ENCODE assay signal across 18 cellular contexts in the genomic region with DNA sequence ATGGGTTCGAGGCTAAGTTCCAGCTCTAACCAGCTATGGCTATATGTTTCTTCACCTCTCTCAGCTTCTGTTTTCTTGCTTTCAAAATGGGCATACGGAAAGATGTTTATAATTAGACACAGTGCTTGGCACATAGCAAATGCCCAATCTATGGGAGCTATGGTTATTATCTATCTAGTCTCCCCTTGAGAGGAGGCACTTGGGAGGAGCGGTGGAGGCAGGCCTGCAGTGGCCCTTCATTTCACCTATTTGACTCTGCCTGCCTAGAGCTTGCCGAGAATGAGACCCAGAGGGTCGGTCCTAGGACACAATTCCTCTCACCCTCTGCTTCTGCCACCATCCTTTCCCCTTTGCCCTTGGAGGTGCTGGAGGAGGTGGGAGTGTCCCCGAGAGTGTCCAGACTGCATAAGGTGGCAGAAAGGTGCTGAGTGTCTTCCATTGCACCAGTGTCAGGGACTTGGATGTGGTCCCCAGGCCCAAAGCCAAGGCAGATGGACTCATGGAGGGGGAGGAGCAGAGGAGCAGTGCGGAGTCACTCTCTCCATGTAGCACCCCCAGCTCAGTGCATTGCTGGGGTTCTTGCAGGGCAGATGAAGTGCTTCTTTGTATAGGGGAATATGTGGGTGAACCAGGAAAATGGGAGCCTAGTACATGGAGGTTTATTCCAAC. TPM values are rescaled to one million over a fixed set of nuclear protein-coding genes. Genes with fewer than 3 reads are reported as not detected.
DNase-seq lines count a peak whose midpoint lies in the region; ATAC-seq, FAIRE-seq and TF ChIP-seq lines count a peak whose summit lies in the region.
"Had no signal": no experiment of that assay in that cellular context is flagged by ENCODE, and none has a peak within 500 bp of the region (broad histone marks: within the 10 kb centered on the region; RNA-seq: fewer than 3 reads in every experiment).

No MANE protein-coding gene starts in this region.

- H3K27me3 ChIP-seq in H1 (replicated peaks in 1 of 4; ENCODE audit: control insufficient read depth in 3 of 4, extremely low read depth in 1 of 4, insufficient read depth in 3 of 4, low read length in 3 of 4) (no peaks in the 10 kb centered on the region; a peak in 1 of 7 replicates), small intestine (ENCODE audit: control insufficient read depth in 2 of 2, insufficient read depth in 2 of 2, low read length in 2 of 2) (peaks cover 0 to 4% of the 10 kb centered on the region in 2 donors)
- H3K27me3 ChIP-seq: BE2C had no signal

- H3K23ac ChIP-seq in H1 (ENCODE audit: insufficient read length): no peak overlapping the region

- H4K5ac ChIP-seq in H1 (ENCODE audit: insufficient read length, low read depth, low read length): no peak overlapping the region

- TF ChIP-seq CTCF in H1 (IDR thresholded peaks at IDR 0.05; ENCODE audit: control extremely low read depth in 1 of 3, insufficient read depth in 1 of 3, low read depth in 1 of 3, low read length in 3 of 3) (no peak), lower leg skin (IDR thresholded peaks at IDR 0.05) (no peak)

- 82% methylated on average over 7 of the region's 7 CpGs; no CpG with 5 or more reads in 1 of the 2 experiments for WGBS in H1 (ENCODE audit: extremely low coverage in 1 of 2, insufficient coverage in 1 of 2, insufficient read length in 1 of 2, insufficient replicate concordance in 2 of 2, low coverage in 1 of 2, low lambda C conversion rate in 2 of 2, missing lambda C conversion rate in 1 of 2), 2 experiments
- 83 to 90% (median 89%) methylated on average over 7 of the region's 7 CpGs for WGBS in small intestine, 3 donors
- 84 to 89% methylated on average over 7 of the region's 7 CpGs for WGBS in lower leg skin, 2 donors

- H4K8ac ChIP-seq in H1 (ENCODE audit: extremely low read depth, insufficient read depth, low read length): no peak overlapping the region

- H3K9me3 ChIP-seq in H1 (ENCODE audit: insufficient read depth in 2 of 2, low read depth in 1 of 2, low read length in 1 of 2) (no peaks in the 10 kb centered on the region), small intestine (ENCODE audit: control insufficient read depth, low read depth) (no peaks in the 10 kb centered on the region)
- H3K9me3 ChIP-seq: BE2C had no signal

- POLR2A ChIA-PET in H1 (lab: Charles Lee; ENCODE audit: partially characterized antibody): no interaction called here

- H3K4me3 Mint-ChIP-seq in immature natural killer cell: peak overlapping the region in 3 of 5 donors; percentile 75 to 90 (median 76)

- H4K91ac ChIP-seq in H1 (replicated peaks; ENCODE audit: insufficient read length, low read length): no peak overlapping the region

- H3K27ac ChIP-seq in H1 (ENCODE audit: low read depth, low read length) (no peak overlapping the region), small intestine (ENCODE audit: low read depth in 1 of 2, low read length in 1 of 2) (no peak overlapping the region)

- ATAC-seq in Right ventricle myocardium inferior (peak; percentile 61), GM18858 (IDR thresholded peaks at IDR 0.05; ENCODE audit: unreplicated experiment) (no peak)

- no peak overlapping the region for H2BK20ac ChIP-seq in H1 (ENCODE audit: low read length)

- H3K27me3 Mint-ChIP-seq in immature natural killer cell (ENCODE audit: low read depth in 3 of 3): peaks cover 4 to 19% (median 9%) of the 10 kb centered on the region in 3 donors

- no peaks in the 10 kb centered on the region for H3K79me2 ChIP-seq in H1 (ENCODE audit: control insufficient read depth in 1 of 2, insufficient read depth in 2 of 2, low read length in 2 of 2)

- FAIRE-seq in H1 (lab: Jason Lieb, UNC) (no peak), small intestine (lab: Jason Lieb, UNC) (no peak)

- H2BK12ac ChIP-seq in H1 (ENCODE audit: low read depth, low read length): 0 out of 2 replicates have a peak overlapping the region, but pooled peaks have one; percentile 68

- TF ChIP-seq POLR2A in H1 (IDR thresholded peaks at IDR 0.05; ENCODE audit: control extremely low read depth in 1 of 2, low read depth in 2 of 2, low read length in 2 of 2) (no peak), lower leg skin (IDR thresholded peaks at IDR 0.05) (no peak)

- no peak overlapping the region for H2AK5ac ChIP-seq in H1 (ENCODE audit: low read depth, low read length)

- H3K4ac ChIP-seq in H1 (replicated peaks; ENCODE audit: insufficient read length, low read depth, low read length): no peak overlapping the region

- H3K18ac ChIP-seq in H1 (ENCODE audit: extremely low read depth, low read length): no peak overlapping the region

- H2BK120ac ChIP-seq in H1 (replicated peaks; ENCODE audit: low read depth, low read length): no peak overlapping the region

- H3K14ac ChIP-seq in H1 (ENCODE audit: insufficient read length): no peak overlapping the region

- H3K9me3 Mint-ChIP-seq in immature natural killer cell: no peaks in the 10 kb centered on the region

- no peak overlapping the region for H3K9ac ChIP-seq in H1 (replicated peaks in 1 of 4; ENCODE audit: extremely low read depth in 1 of 4, low read depth in 3 of 4, low read length in 3 of 4)

- H2BK5ac ChIP-seq in H1 (ENCODE audit: low read depth, low read length): peak overlapping the region; percentile 52; the same call in 1 of the 2 replicates

- DNase-seq in Right ventricle myocardium inferior (ENCODE audit: missing footprints): no peak
- DNase-seq in cardiac septum (ENCODE audit: low spot score): no peak
- DNase-seq in H1 (ENCODE audit: low read depth in 1 of 2, low spot score in 2 of 2): no peak
- DNase-seq in immature natural killer cell: no peak
- no peak for DNase-seq in NCI-H82 treated with DMSO at 0.1 percent for 48 hours (lab: John Stamatoyannopoulos, UW; ENCODE audit: unreplicated experiment)
- no peak for DNase-seq in small intestine
- no peak for DNase-seq in lower leg skin (ENCODE audit: low spot score in 2 of 2)
- DNase-seq: 8988T; BE2C; HCEC 1CT; NCI-H1105 treated with DMSO at 0.1 percent for 48 hours; NCI-H187; NCI-H226; NCI-H524 treated with DMSO at 0.1 percent for 48 hours; NK-92 treated with Interleukin-12 subunit alpha and Interleukin-12 subunit beta, amount 100 ng/mL, for 24 hours had no signal

- CTCF ChIA-PET in H1 (lab: Charles Lee; ENCODE audit: partially characterized antibody): interaction anchor here (0.6 to 2.6 kb wide), 10 partner anchors 10 to 129 kb away, joined by 3 to 16 read pairs (median 3); a partner anchor contains a TSS

- no peak overlapping the region for H3K4me2 ChIP-seq in H1 (ENCODE audit: insufficient read depth in 1 of 2, low read depth in 2 of 2, low read length in 2 of 2)

- no peak overlapping the region for H2BK15ac ChIP-seq in H1 (ENCODE audit: low read length)

- peaks cover 0 to 18% of the 10 kb centered on the region in 2 donors for H3K4me1 Mint-ChIP-seq in immature natural killer cell

- H3K79me1 ChIP-seq in H1 (ENCODE audit: low read depth, low read length): no peaks in the 10 kb centered on the region; the same call in 1 of the 2 replicates

- intact Hi-C loops in Right ventricle myocardium inferior (cut with DNase I): no loop called here
- intact Hi-C loops in cardiac septum (cut with DNase I): loop anchor here (5.0 kb wide), 1 partner anchor 85 kb away; no protein-coding TSS in a partner anchor
- intact Hi-C loops in lower leg skin (cut with DNase I; ENCODE audit: low total_unique reads): no loop called here

- no peak overlapping the region for H3K56ac ChIP-seq in H1 (replicated peaks; ENCODE audit: insufficient read length, low read depth, low read length)

- H3K36me3 Mint-ChIP-seq in immature natural killer cell: no peaks in the 10 kb centered on the region

- peaks cover 18% of the 10 kb centered on the region; the same call in 1 of the 2 replicates for H3K23me2 ChIP-seq in H1 (ENCODE audit: low read depth, low read length)

- peak overlapping the region in 4 of 6 donors; percentile 90 to 100 (median 96) for H3K27ac Mint-ChIP-seq in immature natural killer cell

- peaks cover 0 to 2% (median 0%) of the 10 kb centered on the region in 4 experiments; a peak in 1 of 7 replicates for H3K4me1 ChIP-seq in H1 (replicated peaks in 1 of 4; ENCODE audit: control insufficient read depth in 3 of 4, insufficient read depth in 4 of 4, low read length in 3 of 4)
- peaks cover 0 to 8% of the 10 kb centered on the region in 2 donors for H3K4me1 ChIP-seq in small intestine (ENCODE audit: control insufficient read depth in 2 of 2, insufficient read depth in 1 of 2, low read depth in 1 of 2, low read length in 1 of 2)

- H3K4me3 ChIP-seq in H1 (ENCODE audit: extremely low read depth in 1 of 4, insufficient read depth in 2 of 4, low read depth in 3 of 4, low read length in 4 of 4): no peak overlapping the region
- H3K4me3 ChIP-seq in small intestine (ENCODE audit: low read depth in 1 of 2, low read length in 2 of 2): no peak overlapping the region
- H3K4me3 ChIP-seq in lower leg skin (ENCODE audit: low read depth, poor library complexity, severe bottlenecking): no peak overlapping the region

- H2AFZ ChIP-seq in H1 (ENCODE audit: low read length): no peak overlapping the region

- no peaks in the 10 kb centered on the region for H3K36me3 ChIP-seq in H1 (ENCODE audit: control insufficient read depth in 2 of 4, insufficient read depth in 4 of 4, low read length in 3 of 4)
- H3K36me3 ChIP-seq in small intestine (ENCODE audit: control insufficient read depth in 2 of 2, insufficient read depth in 2 of 2, low read length in 2 of 2): no peaks in the 10 kb centered on the region
- H3K36me3 ChIP-seq: BE2C had no signal

- TF ChIP-seq RAD21 in H1 (IDR thresholded peaks at IDR 0.05 in 1 of 2, conservative IDR thresholded peaks at IDR 0.05 in 1 of 2; ENCODE audit: low read depth in 2 of 2, low read length in 2 of 2): no peak

- peaks cover 0 to 3% of the 10 kb centered on the region in 2 experiments for H4K20me1 ChIP-seq in H1 (replicated peaks in 1 of 2; ENCODE audit: control insufficient read depth in 1 of 2, insufficient read depth in 2 of 2, low read length in 2 of 2)

- no peak for TF ChIP-seq EP300 in H1 (IDR thresholded peaks at IDR 0.05; ENCODE audit: borderline replicate concordance in 1 of 2, low read depth in 2 of 2, low read length in 2 of 2)

RNA-seq across cellular contexts. Expression of a gene that starts 9.0 kb away (rescaled TPM):
- total RNA-seq in Right ventricle myocardium inferior: 4.1 TPM
- 0.86 TPM for total RNA-seq in cardiac septum
- total RNA-seq in H1 (2021; fragmentation: NEBNext Ultra II Directional; extraction: Animal tissue kit (Norgen Biotek cat#: 25700)): 0.50 and 1.1 TPM in 2 replicates
- polyA plus RNA-seq in H1 (2011; rRNA removed): 1.0 and 1.3 TPM in 2 replicates
- 0.56 TPM for polyA plus RNA-seq in H1 (2011; cell fraction: cytosol; rRNA removed)
- 1.6 TPM for polyA plus RNA-seq in H1 (2011; cell fraction: nucleus; rRNA removed)
- 0.36 to 1.2 TPM (median 0.82 TPM) in 4 replicates for polyA plus RNA-seq in H1 (2012, experiment 1 of 2)
- 0.59 TPM for polyA plus RNA-seq in H1 (2012, experiment 2 of 2)
- 1.0 TPM for polyA plus RNA-seq in H1 (2013, experiment 1 of 2)
- polyA plus RNA-seq in H1 (2013, experiment 2 of 2): 1.0 TPM
- 0.66 and 0.91 TPM in 2 replicates for polyA minus RNA-seq in H1 (2011; rRNA and poly(A)+ RNA removed)
- polyA minus RNA-seq in H1 (2011; cell fraction: cytosol; rRNA and poly(A)+ RNA removed): 2.3 TPM
- 1.7 TPM for polyA minus RNA-seq in H1 (2011; cell fraction: nucleus; rRNA and poly(A)+ RNA removed)
- polyA plus RNA-seq in immature natural killer cell: 10 to 100 TPM; 10.9 to 26.8 (median 21.1) TPM
- 1 to 10 TPM in 1 of 3 donors, under 1 TPM in 1, not detected in 1; 0.27 to 1.0 TPM for polyA plus RNA-seq in small intestine
- 1 to 10 TPM in 2 of 4 donors, under 1 TPM in 2; 0.39 to 4.4 (median 1.8) TPM for total RNA-seq in lower leg skin
- total RNA-seq: OCI-LY7, SK-MEL-5 had no signal

RNA-seq across cellular contexts. Expression of a gene that starts 42.2 kb away (rescaled TPM):
- total RNA-seq in Right ventricle myocardium inferior (0.51 TPM), cardiac septum (1.2 TPM), lower leg skin (1 to 10 TPM; 1.6 to 2.4 (median 2.2) TPM)
- not detected in 2 replicates for total RNA-seq in H1 (2021; fragmentation: NEBNext Ultra II Directional; extraction: Animal tissue kit (Norgen Biotek cat#: 25700))
- polyA plus RNA-seq in H1 (2011; rRNA removed) (0.20 TPM in 2 replicates), immature natural killer cell (100 to 1,000 TPM in 1 of 3 donors, 10 to 100 TPM in 2; 55.4 to 126 (median 58.4) TPM), small intestine (1 to 10 TPM; 1.9 to 8.9 (median 2.5) TPM)
- polyA plus RNA-seq in H1 (2011; cell fraction: cytosol; rRNA removed): 0.31 TPM
- polyA plus RNA-seq in H1 (2011; cell fraction: nucleus; rRNA removed): 0.46 TPM
- polyA plus RNA-seq in H1 (2012, experiment 1 of 2): 0.11 to 0.37 TPM (median 0.14 TPM) in 3 of 4 replicates, not detected in the other
- polyA plus RNA-seq in H1 (2012, experiment 2 of 2): 0.13 TPM
- 0.12 TPM for polyA plus RNA-seq in H1 (2013, experiment 1 of 2)
- polyA plus RNA-seq in H1 (2013, experiment 2 of 2): 0.11 TPM
- polyA minus RNA-seq in H1 (2011; rRNA and poly(A)+ RNA removed): 0.10 TPM in 1 of 2 replicates, not detected in the other
- polyA minus RNA-seq in H1 (2011; cell fraction: cytosol; rRNA and poly(A)+ RNA removed): not detected
- polyA minus RNA-seq in H1 (2011; cell fraction: nucleus; rRNA and poly(A)+ RNA removed): not detected
- total RNA-seq: SK-MEL-5 had no signal

RNA-seq across cellular contexts. Expression of a gene that starts 58.1 kb away (rescaled TPM):
- total RNA-seq in Right ventricle myocardium inferior (64.6 TPM), cardiac septum (74.5 TPM), lower leg skin (10 to 100 TPM; 36.5 to 68.4 (median 41.3) TPM)
- 58.7 and 59.0 TPM in 2 replicates for total RNA-seq in H1 (2021; fragmentation: NEBNext Ultra II Directional; extraction: Animal tissue kit (Norgen Biotek cat#: 25700))
- polyA plus RNA-seq in H1 (2011; rRNA removed) (40.3 and 41.7 TPM in 2 replicates), immature natural killer cell (10 to 100 TPM in 2 of 3 donors, 1 to 10 TPM in 1; 9.7 to 15.0 (median 11.0) TPM), small intestine (10 to 100 TPM; 17.4 to 23.0 (median 22.2) TPM)
- 39.3 TPM for polyA plus RNA-seq in H1 (2011; cell fraction: cytosol; rRNA removed)
- 35.6 TPM for polyA plus RNA-seq in H1 (2011; cell fraction: nucleus; rRNA removed)
- 35.1 to 57.5 TPM (median 42.3 TPM) in 4 replicates for polyA plus RNA-seq in H1 (2012, experiment 1 of 2)
- 35.7 TPM for polyA plus RNA-seq in H1 (2012, experiment 2 of 2)
- 26.4 TPM for polyA plus RNA-seq in H1 (2013, experiment 1 of 2)
- polyA plus RNA-seq in H1 (2013, experiment 2 of 2): 26.9 TPM
- 20.7 and 22.3 TPM in 2 replicates for polyA minus RNA-seq in H1 (2011; rRNA and poly(A)+ RNA removed)
- 23.3 TPM for polyA minus RNA-seq in H1 (2011; cell fraction: cytosol; rRNA and poly(A)+ RNA removed)
- 16.2 TPM for polyA minus RNA-seq in H1 (2011; cell fraction: nucleus; rRNA and poly(A)+ RNA removed)
